1 cellular context compared by ENCODE assay signal in the genomic region with DNA sequence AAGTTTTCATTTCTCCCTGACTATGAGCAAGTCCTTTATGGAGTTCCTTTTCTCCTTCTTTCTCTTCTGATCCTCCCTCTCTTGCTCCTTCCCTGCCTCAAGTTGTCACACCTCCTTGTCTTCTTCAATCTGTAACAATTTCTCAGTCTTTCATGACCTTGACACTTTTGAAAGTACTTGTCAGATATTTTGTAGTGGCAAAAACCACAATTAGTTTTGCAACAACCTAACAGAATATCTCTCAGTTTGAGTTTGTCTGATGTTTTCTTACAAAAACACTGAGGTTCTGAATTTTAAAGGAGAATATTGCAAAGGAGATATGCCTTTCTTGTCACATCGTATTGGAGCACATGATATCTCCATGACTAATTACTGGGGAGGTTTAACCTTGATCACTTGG.
TF ChIP-seq lines count a peak whose summit lies in the region.

No MANE protein-coding gene starts in this region.

TF ChIP-seq in GM23338, 12 proteins besides CTCF, POLR2A, EP300 and RAD21 (continued from another document):
- TF ChIP-seq, protein P1, sequence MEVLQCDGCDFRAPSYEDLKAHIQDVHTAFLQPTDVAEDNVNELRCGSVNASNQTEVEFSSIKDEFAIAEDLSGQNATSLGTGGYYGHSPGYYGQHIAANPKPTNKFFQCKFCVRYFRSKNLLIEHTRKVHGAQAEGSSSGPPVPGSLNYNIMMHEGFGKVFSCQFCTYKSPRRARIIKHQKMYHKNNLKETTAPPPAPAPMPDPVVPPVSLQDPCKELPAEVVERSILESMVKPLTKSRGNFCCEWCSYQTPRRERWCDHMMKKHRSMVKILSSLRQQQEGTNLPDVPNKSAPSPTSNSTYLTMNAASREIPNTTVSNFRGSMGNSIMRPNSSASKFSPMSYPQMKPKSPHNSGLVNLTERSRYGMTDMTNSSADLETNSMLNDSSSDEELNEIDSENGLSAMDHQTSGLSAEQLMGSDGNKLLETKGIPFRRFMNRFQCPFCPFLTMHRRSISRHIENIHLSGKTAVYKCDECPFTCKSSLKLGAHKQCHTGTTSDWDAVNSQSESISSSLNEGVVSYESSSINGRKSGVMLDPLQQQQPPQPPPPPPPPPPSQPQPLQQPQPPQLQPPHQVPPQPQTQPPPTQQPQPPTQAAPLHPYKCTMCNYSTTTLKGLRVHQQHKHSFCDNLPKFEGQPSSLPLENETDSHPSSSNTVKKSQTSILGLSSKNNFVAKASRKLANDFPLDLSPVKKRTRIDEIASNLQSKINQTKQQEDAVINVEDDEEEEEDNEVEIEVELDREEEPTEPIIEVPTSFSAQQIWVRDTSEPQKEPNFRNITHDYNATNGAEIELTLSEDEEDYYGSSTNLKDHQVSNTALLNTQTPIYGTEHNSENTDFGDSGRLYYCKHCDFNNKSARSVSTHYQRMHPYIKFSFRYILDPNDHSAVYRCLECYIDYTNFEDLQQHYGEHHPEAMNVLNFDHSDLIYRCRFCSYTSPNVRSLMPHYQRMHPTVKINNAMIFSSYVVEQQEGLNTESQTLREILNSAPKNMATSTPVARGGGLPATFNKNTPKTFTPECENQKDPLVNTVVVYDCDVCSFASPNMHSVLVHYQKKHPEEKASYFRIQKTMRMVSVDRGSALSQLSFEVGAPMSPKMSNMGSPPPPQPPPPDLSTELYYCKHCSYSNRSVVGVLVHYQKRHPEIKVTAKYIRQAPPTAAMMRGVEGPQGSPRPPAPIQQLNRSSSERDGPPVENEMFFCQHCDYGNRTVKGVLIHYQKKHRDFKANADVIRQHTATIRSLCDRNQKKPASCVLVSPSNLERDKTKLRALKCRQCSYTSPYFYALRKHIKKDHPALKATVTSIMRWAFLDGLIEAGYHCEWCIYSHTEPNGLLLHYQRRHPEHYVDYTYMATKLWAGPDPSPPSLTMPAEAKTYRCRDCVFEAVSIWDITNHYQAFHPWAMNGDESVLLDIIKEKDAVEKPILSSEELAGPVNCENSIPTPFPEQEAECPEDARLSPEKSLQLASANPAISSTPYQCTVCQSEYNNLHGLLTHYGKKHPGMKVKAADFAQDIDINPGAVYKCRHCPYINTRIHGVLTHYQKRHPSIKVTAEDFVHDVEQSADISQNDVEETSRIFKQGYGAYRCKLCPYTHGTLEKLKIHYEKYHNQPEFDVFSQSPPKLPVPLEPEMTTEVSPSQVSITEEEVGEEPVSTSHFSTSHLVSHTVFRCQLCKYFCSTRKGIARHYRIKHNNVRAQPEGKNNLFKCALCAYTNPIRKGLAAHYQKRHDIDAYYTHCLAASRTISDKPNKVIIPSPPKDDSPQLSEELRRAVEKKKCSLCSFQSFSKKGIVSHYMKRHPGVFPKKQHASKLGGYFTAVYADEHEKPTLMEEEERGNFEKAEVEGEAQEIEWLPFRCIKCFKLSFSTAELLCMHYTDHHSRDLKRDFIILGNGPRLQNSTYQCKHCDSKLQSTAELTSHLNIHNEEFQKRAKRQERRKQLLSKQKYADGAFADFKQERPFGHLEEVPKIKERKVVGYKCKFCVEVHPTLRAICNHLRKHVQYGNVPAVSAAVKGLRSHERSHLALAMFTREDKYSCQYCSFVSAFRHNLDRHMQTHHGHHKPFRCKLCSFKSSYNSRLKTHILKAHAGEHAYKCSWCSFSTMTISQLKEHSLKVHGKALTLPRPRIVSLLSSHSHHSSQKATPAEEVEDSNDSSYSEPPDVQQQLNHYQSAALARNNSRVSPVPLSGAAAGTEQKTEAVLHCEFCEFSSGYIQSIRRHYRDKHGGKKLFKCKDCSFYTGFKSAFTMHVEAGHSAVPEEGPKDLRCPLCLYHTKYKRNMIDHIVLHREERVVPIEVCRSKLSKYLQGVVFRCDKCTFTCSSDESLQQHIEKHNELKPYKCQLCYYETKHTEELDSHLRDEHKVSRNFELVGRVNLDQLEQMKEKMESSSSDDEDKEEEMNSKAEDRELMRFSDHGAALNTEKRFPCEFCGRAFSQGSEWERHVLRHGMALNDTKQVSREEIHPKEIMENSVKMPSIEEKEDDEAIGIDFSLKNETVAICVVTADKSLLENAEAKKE (CRISPR knock-in tag; IDR thresholded peaks at IDR 0.05), result no peak
- TF ChIP-seq EZH2phosphoT487 (IDR thresholded peaks at IDR 0.05; ENCODE audit: unreplicated experiment) (no peak), ZNF331 (CRISPR knock-in tag; IDR thresholded peaks at IDR 0.05; ENCODE audit: low read depth) (no peak)
- TF ChIP-seq, protein P2, sequence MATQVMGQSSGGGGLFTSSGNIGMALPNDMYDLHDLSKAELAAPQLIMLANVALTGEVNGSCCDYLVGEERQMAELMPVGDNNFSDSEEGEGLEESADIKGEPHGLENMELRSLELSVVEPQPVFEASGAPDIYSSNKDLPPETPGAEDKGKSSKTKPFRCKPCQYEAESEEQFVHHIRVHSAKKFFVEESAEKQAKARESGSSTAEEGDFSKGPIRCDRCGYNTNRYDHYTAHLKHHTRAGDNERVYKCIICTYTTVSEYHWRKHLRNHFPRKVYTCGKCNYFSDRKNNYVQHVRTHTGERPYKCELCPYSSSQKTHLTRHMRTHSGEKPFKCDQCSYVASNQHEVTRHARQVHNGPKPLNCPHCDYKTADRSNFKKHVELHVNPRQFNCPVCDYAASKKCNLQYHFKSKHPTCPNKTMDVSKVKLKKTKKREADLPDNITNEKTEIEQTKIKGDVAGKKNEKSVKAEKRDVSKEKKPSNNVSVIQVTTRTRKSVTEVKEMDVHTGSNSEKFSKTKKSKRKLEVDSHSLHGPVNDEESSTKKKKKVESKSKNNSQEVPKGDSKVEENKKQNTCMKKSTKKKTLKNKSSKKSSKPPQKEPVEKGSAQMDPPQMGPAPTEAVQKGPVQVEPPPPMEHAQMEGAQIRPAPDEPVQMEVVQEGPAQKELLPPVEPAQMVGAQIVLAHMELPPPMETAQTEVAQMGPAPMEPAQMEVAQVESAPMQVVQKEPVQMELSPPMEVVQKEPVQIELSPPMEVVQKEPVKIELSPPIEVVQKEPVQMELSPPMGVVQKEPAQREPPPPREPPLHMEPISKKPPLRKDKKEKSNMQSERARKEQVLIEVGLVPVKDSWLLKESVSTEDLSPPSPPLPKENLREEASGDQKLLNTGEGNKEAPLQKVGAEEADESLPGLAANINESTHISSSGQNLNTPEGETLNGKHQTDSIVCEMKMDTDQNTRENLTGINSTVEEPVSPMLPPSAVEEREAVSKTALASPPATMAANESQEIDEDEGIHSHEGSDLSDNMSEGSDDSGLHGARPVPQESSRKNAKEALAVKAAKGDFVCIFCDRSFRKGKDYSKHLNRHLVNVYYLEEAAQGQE (IDR thresholded peaks at IDR 0.05; ENCODE audit: unreplicated experiment), result no peak
- TF ChIP-seq, protein P3, sequence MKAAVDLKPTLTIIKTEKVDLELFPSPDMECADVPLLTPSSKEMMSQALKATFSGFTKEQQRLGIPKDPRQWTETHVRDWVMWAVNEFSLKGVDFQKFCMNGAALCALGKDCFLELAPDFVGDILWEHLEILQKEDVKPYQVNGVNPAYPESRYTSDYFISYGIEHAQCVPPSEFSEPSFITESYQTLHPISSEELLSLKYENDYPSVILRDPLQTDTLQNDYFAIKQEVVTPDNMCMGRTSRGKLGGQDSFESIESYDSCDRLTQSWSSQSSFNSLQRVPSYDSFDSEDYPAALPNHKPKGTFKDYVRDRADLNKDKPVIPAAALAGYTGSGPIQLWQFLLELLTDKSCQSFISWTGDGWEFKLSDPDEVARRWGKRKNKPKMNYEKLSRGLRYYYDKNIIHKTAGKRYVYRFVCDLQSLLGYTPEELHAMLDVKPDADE (IDR thresholded peaks at IDR 0.05), result no peak
